Comparison of ENCODE assay signal across 8 cellular contexts in the genomic region with DNA sequence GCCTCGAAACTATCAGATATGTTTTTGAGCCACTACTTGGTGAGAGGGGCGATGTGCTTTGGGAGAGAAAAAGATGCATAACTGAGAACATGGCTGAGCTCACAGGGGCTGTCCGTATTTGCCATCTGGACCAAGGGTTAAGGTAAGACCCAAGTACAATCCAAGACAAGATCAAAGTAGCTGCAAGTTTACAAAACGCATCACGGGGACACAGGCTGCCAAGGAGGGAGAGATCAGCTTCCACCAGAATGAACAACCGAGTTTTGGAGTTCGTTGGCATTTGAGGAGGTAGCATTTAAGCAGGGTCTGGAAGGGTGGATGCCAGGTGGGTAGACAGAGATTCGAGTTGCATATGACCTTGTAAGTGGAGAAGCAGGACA. TPM values are rescaled to one million over a fixed set of nuclear protein-coding genes. Genes with fewer than 3 reads are reported as not detected.
A peak's percentile ranks its signal among the peaks of the same experiment; 100 is the strongest.
DNase-seq lines count a peak whose midpoint lies in the region; ATAC-seq, FAIRE-seq and TF ChIP-seq lines count a peak whose summit lies in the region.

No MANE protein-coding gene starts in this region.

- no peak for TF ChIP-seq EP300 in H1 (IDR thresholded peaks at IDR 0.05; ENCODE audit: borderline replicate concordance in 1 of 2, low read depth in 2 of 2, low read length in 2 of 2)
- TF ChIP-seq EP300 in neural cell (conservative IDR thresholded peaks at IDR 0.05; ENCODE audit: poor library complexity, severe bottlenecking), result no peak

- peak overlapping the region; percentile 18; the same call in 1 of the 2 replicates for H2AK5ac ChIP-seq in H1 (ENCODE audit: low read depth, low read length)

- no peaks in the 10 kb centered on the region for H3K27me3 ChIP-seq in BJ (ENCODE audit: control insufficient read depth, insufficient read depth, low read length)
- no peaks in the 10 kb centered on the region for H3K27me3 ChIP-seq in H1 (replicated peaks in 1 of 4; ENCODE audit: control insufficient read depth in 3 of 4, extremely low read depth in 1 of 4, insufficient read depth in 3 of 4, low read length in 3 of 4)
- H3K27me3 ChIP-seq in neural cell (ENCODE audit: insufficient read depth, low read depth, low read length), result no peaks in the 10 kb centered on the region

- TF ChIP-seq CTCF in BJ (IDR thresholded peaks at IDR 0.05; ENCODE audit: insufficient read depth, low read depth, low read length) (no peak), NB4 (IDR thresholded peaks at IDR 0.05; ENCODE audit: low read depth, low read length) (no peak), H1 (IDR thresholded peaks at IDR 0.05; ENCODE audit: control extremely low read depth in 1 of 3, insufficient read depth in 1 of 3, low read depth in 1 of 3, low read length in 3 of 3) (no peak), neural cell (IDR thresholded peaks at IDR 0.05; ENCODE audit: poor library complexity, severe bottlenecking) (no peak)

- no peak for FAIRE-seq in H1 (lab: Jason Lieb, UNC)

- H4K20me1 ChIP-seq in H1 (replicated peaks in 1 of 2; ENCODE audit: control insufficient read depth in 1 of 2, insufficient read depth in 2 of 2, low read length in 2 of 2) (no peaks in the 10 kb centered on the region), neural cell (ENCODE audit: insufficient read depth) (no peaks in the 10 kb centered on the region)

- CTCF ChIA-PET in BJ (lab: Yijun Ruan, JAX), result interaction anchor here (0.6 to 3.3 kb wide), 33 partner anchors 9 to 321 kb away, joined by 3 to 58 read pairs (median 6); partner anchors contain the start of gene PSMD12
- CTCF ChIA-PET in H1 (lab: Charles Lee; ENCODE audit: partially characterized antibody), result interaction anchor here (0.6 to 2.9 kb wide), 29 partner anchors 8 to 326 kb away, joined by 3 to 18 read pairs (median 4); no protein-coding TSS in a partner anchor

- H2BK15ac ChIP-seq in H1 (ENCODE audit: low read length), result no peak overlapping the region

- H3K9me2 ChIP-seq in neural cell (ENCODE audit: insufficient read depth, low read length), result no peaks in the 10 kb centered on the region

- POLR2A ChIA-PET in BJ (lab: Charles Lee), result no interaction called here
- POLR2A ChIA-PET in H1 (lab: Charles Lee; ENCODE audit: partially characterized antibody), result interaction anchor here (0.7 to 1.6 kb wide), 8 partner anchors 14 to 503 kb away, joined by 3 to 4 read pairs (median 3); no protein-coding TSS in a partner anchor

- peak overlapping the region; percentile 45 for H3K14ac ChIP-seq in H1 (ENCODE audit: insufficient read length)

- H3K79me1 ChIP-seq in H1 (ENCODE audit: low read depth, low read length), result peaks cover 3% of the 10 kb centered on the region

- H3K27ac ChIP-seq in H1 (ENCODE audit: low read depth, low read length) (peak overlapping the region; percentile 46; the same call in 1 of the 2 replicates), neural cell (ENCODE audit: low read length) (no peak overlapping the region)

- H4K8ac ChIP-seq in H1 (ENCODE audit: extremely low read depth, insufficient read depth, low read length), result no peak overlapping the region

- H3K9me3 ChIP-seq in H1 (ENCODE audit: insufficient read depth in 2 of 2, low read depth in 1 of 2, low read length in 1 of 2) (peaks cover 0 to 4% of the 10 kb centered on the region in 2 experiments; a peak in 1 of 4 replicates), neural cell (ENCODE audit: low read length) (no peaks in the 10 kb centered on the region)

- H3K36me3 ChIP-seq in BJ (ENCODE audit: control insufficient read depth, insufficient read depth, low read length) (no peaks in the 10 kb centered on the region), H1 (ENCODE audit: control insufficient read depth in 2 of 4, insufficient read depth in 4 of 4, low read length in 3 of 4) (peaks cover 0 to 3% (median 0%) of the 10 kb centered on the region in 4 experiments; a peak in 1 of 8 replicates), neural cell (ENCODE audit: insufficient read depth, low read length) (no peaks in the 10 kb centered on the region)

- H3F3A ChIP-seq in neural cell (ENCODE audit: insufficient read depth, low read length, poor library complexity, severe bottlenecking), result no peaks in the 10 kb centered on the region

- H4K91ac ChIP-seq in H1 (replicated peaks; ENCODE audit: insufficient read length, low read length), result peak overlapping the region; percentile 69

- no peak overlapping the region for H3K18ac ChIP-seq in H1 (ENCODE audit: extremely low read depth, low read length)

- H2BK120ac ChIP-seq in H1 (replicated peaks; ENCODE audit: low read depth, low read length), result no peak overlapping the region

- H3K4me1 ChIP-seq in H1 (replicated peaks in 1 of 4; ENCODE audit: control insufficient read depth in 3 of 4, insufficient read depth in 4 of 4, low read length in 3 of 4), result peaks cover 2 to 5% (median 4%) of the 10 kb centered on the region in 4 experiments; a peak in 6 of 7 replicates

- no peak overlapping the region for H2BK12ac ChIP-seq in H1 (ENCODE audit: low read depth, low read length)

- TF ChIP-seq RAD21 in H1 (IDR thresholded peaks at IDR 0.05 in 1 of 2, conservative IDR thresholded peaks at IDR 0.05 in 1 of 2; ENCODE audit: low read depth in 2 of 2, low read length in 2 of 2) (no peak), neural cell (conservative IDR thresholded peaks at IDR 0.05) (no peak)

- no peak overlapping the region for H2BK5ac ChIP-seq in H1 (ENCODE audit: low read depth, low read length)

- 74% methylated on average over 8 of the region's 8 CpGs; no CpG with 5 or more reads in 1 of the 2 experiments for WGBS in H1 (ENCODE audit: extremely low coverage in 1 of 2, insufficient coverage in 1 of 2, insufficient read length in 1 of 2, insufficient replicate concordance in 2 of 2, low coverage in 1 of 2, low lambda C conversion rate in 2 of 2, missing lambda C conversion rate in 1 of 2), 2 experiments

- TF ChIP-seq POLR2A in NB4 (IDR thresholded peaks at IDR 0.05; ENCODE audit: extremely low read depth, insufficient read length), result no peak
- TF ChIP-seq POLR2A in H1 (IDR thresholded peaks at IDR 0.05; ENCODE audit: control extremely low read depth in 1 of 2, low read depth in 2 of 2, low read length in 2 of 2), result no peak

- H3K23me2 ChIP-seq in H1 (ENCODE audit: low read depth, low read length), result peaks cover 13% of the 10 kb centered on the region; the same call in 1 of the 2 replicates

- H3K9ac ChIP-seq in H1 (replicated peaks in 1 of 4; ENCODE audit: extremely low read depth in 1 of 4, low read depth in 3 of 4, low read length in 3 of 4) (peak overlapping the region in 2 of 4 experiments; percentile 9 to 58; a peak in 4 of 7 replicates), neural cell (ENCODE audit: low read length) (peak overlapping the region; percentile 83)

- in situ Hi-C loops in G401 (cut with HindIII; ENCODE audit: low sequenced_read_pairs), result no loop called here

- H3K56ac ChIP-seq in H1 (replicated peaks; ENCODE audit: insufficient read length, low read depth, low read length), result peak overlapping the region; percentile 5

- H2BK20ac ChIP-seq in H1 (ENCODE audit: low read length), result no peak overlapping the region

- peak overlapping the region; percentile 71 for H4K5ac ChIP-seq in H1 (ENCODE audit: insufficient read length, low read depth, low read length)

- H3K4me3 ChIP-seq in BJ (ENCODE audit: low read depth, low read length) (peak overlapping the region; percentile 88), NB4 (ENCODE audit: low read depth, low read length) (peak overlapping the region; percentile 55), H1 (ENCODE audit: extremely low read depth in 1 of 4, insufficient read depth in 2 of 4, low read depth in 3 of 4, low read length in 4 of 4) (peak overlapping the region; percentile 31 to 95 (median 48); a peak in 7 of 8 replicates), neural cell (ENCODE audit: low read length) (peak overlapping the region; percentile 81)

- H3K23ac ChIP-seq in H1 (ENCODE audit: insufficient read length), result no peak overlapping the region

- H3K79me2 ChIP-seq in H1 (ENCODE audit: control insufficient read depth in 1 of 2, insufficient read depth in 2 of 2, low read length in 2 of 2) (peaks cover 0 to 52% of the 10 kb centered on the region in 2 experiments; a peak in 2 of 4 replicates), neural cell (replicated peaks; ENCODE audit: insufficient read depth, low read length) (peaks cover 19% of the 10 kb centered on the region)

- peak overlapping the region; percentile 48 for H3K4ac ChIP-seq in H1 (replicated peaks; ENCODE audit: insufficient read length, low read depth, low read length)

- H2AFZ ChIP-seq in H1 (ENCODE audit: low read length), result 0 out of 2 replicates have a peak overlapping the region, but pooled peaks have one; percentile 81
- H2AFZ ChIP-seq in neural cell (ENCODE audit: low read depth, low read length), result peak overlapping the region; percentile 19

- H3K4me2 ChIP-seq in H1 (ENCODE audit: insufficient read depth in 1 of 2, low read depth in 2 of 2, low read length in 2 of 2) (peak overlapping the region; percentile 75 to 92), neural cell (ENCODE audit: low read length) (peak overlapping the region; percentile 50)

- DNase-seq in BJ (ENCODE audit: low read depth) (no peak), NB4 (ENCODE audit: low read depth) (no peak), H1 (ENCODE audit: low read depth in 1 of 2, low spot score in 2 of 2) (no peak), G401 (ENCODE audit: low spot score) (no peak), NCI-H82 (lab: John Stamatoyannopoulos, UW) (no peak)
- no peak for DNase-seq in stimulated activated CD4-positive, alpha-beta T cell treated with anti-CD3 and anti-CD28 coated beads, Interleukin-2, amount 100 ng/mL, for 48 hours

- ATAC-seq in HG03280 (IDR thresholded peaks at IDR 0.05; ENCODE audit: unreplicated experiment), result no peak

RNA-seq across cellular contexts. Expression of gene PITPNC1, which starts 2.2 kb away (rescaled TPM):
- polyA plus RNA-seq in BJ (2011; rRNA removed), result 4.6 and 5.5 TPM in 2 replicates
- polyA minus RNA-seq in BJ (2011; rRNA and poly(A)+ RNA removed), result 4.0 and 4.2 TPM in 2 replicates
- total RNA-seq in H1 (2021; fragmentation: NEBNext Ultra II Directional; extraction: Animal tissue kit (Norgen Biotek cat#: 25700)), result 53.8 and 54.7 TPM in 2 replicates
- polyA plus RNA-seq in H1 (2011; rRNA removed), result 13.6 and 17.6 TPM in 2 replicates
- 21.2 TPM for polyA plus RNA-seq in H1 (2011; cell fraction: cytosol; rRNA removed)
- 12.1 TPM for polyA plus RNA-seq in H1 (2011; cell fraction: nucleus; rRNA removed)
- 33.7 to 47.4 TPM (median 36.9 TPM) in 4 replicates for polyA plus RNA-seq in H1 (2012, experiment 1 of 2)
- polyA plus RNA-seq in H1 (2012, experiment 2 of 2), result 46.7 TPM
- polyA plus RNA-seq in H1 (2013, experiment 1 of 2), result 47.4 TPM
- 44.0 TPM for polyA plus RNA-seq in H1 (2013, experiment 2 of 2)
- 19.7 and 24.7 TPM in 2 replicates for polyA minus RNA-seq in H1 (2011; rRNA and poly(A)+ RNA removed)
- 24.5 TPM for polyA minus RNA-seq in H1 (2011; cell fraction: cytosol; rRNA and poly(A)+ RNA removed)
- polyA minus RNA-seq in H1 (2011; cell fraction: nucleus; rRNA and poly(A)+ RNA removed), result 25.2 TPM
- 15.3 and 18.8 TPM in 2 replicates for polyA plus RNA-seq in neural cell
- 48.5 and 50.4 TPM in 2 replicates for polyA minus RNA-seq in neural cell
- total RNA-seq in G401 (2014; rRNA removed; shearing (Covaris generic)), result 19.9 and 24.0 TPM in 2 replicates

RNA-seq across cellular contexts. Expression of gene PSMD12, which starts 12.9 kb away (rescaled TPM):
- polyA plus RNA-seq in BJ (2011; rRNA removed) (12.8 and 25.8 TPM in 2 replicates), H1 (2011; rRNA removed) (10.1 and 14.0 TPM in 2 replicates), neural cell (16.7 and 24.1 TPM in 2 replicates)
- polyA minus RNA-seq in BJ (2011; rRNA and poly(A)+ RNA removed), result 8.1 and 11.6 TPM in 2 replicates
- total RNA-seq in H1 (2021; fragmentation: NEBNext Ultra II Directional; extraction: Animal tissue kit (Norgen Biotek cat#: 25700)), result 73.2 and 82.4 TPM in 2 replicates
- 25.7 TPM for polyA plus RNA-seq in H1 (2011; cell fraction: cytosol; rRNA removed)
- polyA plus RNA-seq in H1 (2011; cell fraction: nucleus; rRNA removed), result 7.4 TPM
- polyA plus RNA-seq in H1 (2012, experiment 1 of 2), result 42.3 to 72.6 TPM (median 48.4 TPM) in 4 replicates
- 6.7 TPM for polyA plus RNA-seq in H1 (2012, experiment 2 of 2)
- polyA plus RNA-seq in H1 (2013, experiment 1 of 2), result 50.9 TPM
- 55.3 TPM for polyA plus RNA-seq in H1 (2013, experiment 2 of 2)
- 13.2 and 17.0 TPM in 2 replicates for polyA minus RNA-seq in H1 (2011; rRNA and poly(A)+ RNA removed)
- polyA minus RNA-seq in H1 (2011; cell fraction: cytosol; rRNA and poly(A)+ RNA removed), result 28.3 TPM
- 17.2 TPM for polyA minus RNA-seq in H1 (2011; cell fraction: nucleus; rRNA and poly(A)+ RNA removed)
- polyA minus RNA-seq in neural cell, result 45.8 and 52.7 TPM in 2 replicates
- total RNA-seq in G401 (2014; rRNA removed; shearing (Covaris generic)), result 20.5 and 21.3 TPM in 2 replicates
